ENCODE assay signal across 1 cellular context in genomic region chr12:49416892-49417291, GRCh38.
TF ChIP-seq lines count a peak whose summit lies in the region.

No MANE protein-coding gene starts in this region.

TF ChIP-seq in A549, 52 proteins besides CTCF, POLR2A, EP300 and RAD21 (continued from another document):
- TF ChIP-seq ZC3H11A (IDR thresholded peaks at IDR 0.05) (no peak), FOSB (CRISPR knock-in tag; IDR thresholded peaks at IDR 0.05) (no peak)
